19 cellular contexts compared by ENCODE assay signal in genomic region chr17:7551396-7551795, GRCh38. TPM values are rescaled to one million over a fixed set of nuclear protein-coding genes. Genes with fewer than 3 reads are reported as not detected.
DNase-seq lines count a peak whose midpoint lies in the region; ATAC-seq and TF ChIP-seq lines count a peak whose summit lies in the region.
"Had no signal": no experiment of that assay in that cellular context is flagged by ENCODE, and none has a peak within 500 bp of the region (broad histone marks: within the 10 kb centered on the region; RNA-seq: fewer than 3 reads in every experiment).

No MANE protein-coding gene starts in this region.

- no peak overlapping the region for H3K4me3 ChIP-seq in hepatocyte
- H3K4me3 ChIP-seq: prostate gland, tibial artery had no signal

- no peaks in the 10 kb centered on the region for H4K20me1 ChIP-seq in hepatocyte (ENCODE audit: insufficient read depth, poor library complexity, severe bottlenecking)

- no peaks in the 10 kb centered on the region for H3K9me3 Mint-ChIP-seq in activated CD4-positive, alpha-beta T cell treated with anti-CD3 and anti-CD28 coated beads, Interleukin-2, amount 10 ng/mL, durations not matched to agents 24 days and 14 days
- no peaks in the 10 kb centered on the region for H3K9me3 Mint-ChIP-seq in activated B cell treated with CpG ODN at 0.5 μM for 24 hours
- no peaks in the 10 kb centered on the region for H3K9me3 Mint-ChIP-seq in stimulated activated memory B cell treated with anti-CD40 and anti-IgM and Interleukin-4, amounts not matched to agents 10 μg/mL and 1 μg/mL and 100 μg/mL, for 72 hours
- H3K9me3 Mint-ChIP-seq: endodermal cell had no signal

- H3K9me3 ChIP-seq in hepatocyte (ENCODE audit: low read depth) = no peaks in the 10 kb centered on the region
- H3K9me3 ChIP-seq: prostate gland, tibial artery had no signal

- H3K27me3 Mint-ChIP-seq in activated CD4-positive, alpha-beta T cell treated with anti-CD3 and anti-CD28 coated beads, Interleukin-2, amount 10 ng/mL, durations not matched to agents 24 days and 14 days = no peaks in the 10 kb centered on the region
- H3K27me3 Mint-ChIP-seq in activated B cell treated with CpG ODN at 0.5 μM for 24 hours = no peaks in the 10 kb centered on the region
- H3K27me3 Mint-ChIP-seq in stimulated activated memory B cell treated with anti-CD40 and anti-IgM and Interleukin-4, amounts not matched to agents 10 μg/mL and 1 μg/mL and 100 μg/mL, for 72 hours = no peaks in the 10 kb centered on the region

- no peak overlapping the region for H2AFZ ChIP-seq in hepatocyte

- POLR2A ChIA-PET in activated B cell treated with CpG ODN at 0.5 μM for 24 hours (lab: Charles Lee) = interaction anchor here (0.6 to 2.9 kb wide), 10 partner anchors 10 to 239 kb away, joined by 5 to 26 read pairs (median 12); partner anchors contain the start of genes ACAP1, CD68, POLR2A and SENP3

- 72% methylated on average over 4 of the region's 4 CpGs for WGBS in hepatocyte (ENCODE audit: low lambda C conversion rate, missing lambda C conversion rate)

- H3K4me1 ChIP-seq in hepatocyte (ENCODE audit: insufficient read depth) = peaks cover 24% of the 10 kb centered on the region
- H3K4me1 ChIP-seq: prostate gland had no signal

- H3K9me2 ChIP-seq in hepatocyte (replicated peaks; ENCODE audit: insufficient read depth) = no peaks in the 10 kb centered on the region

- ATAC-seq in activated B cell treated with CpG ODN at 0.5 μM for 24 hours (ENCODE audit: low read depth) (no peak), HG02884 (IDR thresholded peaks at IDR 0.05; ENCODE audit: unreplicated experiment) (no peak), left cardiac atrium (no peak)
- no peak for ATAC-seq in stimulated activated memory B cell treated with anti-CD40 and anti-IgM and Interleukin-4, amounts not matched to agents 10 μg/mL and 1 μg/mL and 100 μg/mL, for 72 hours

- TF ChIP-seq CTCF in activated B cell treated with CpG ODN at 0.5 μM for 24 hours (IDR thresholded peaks at IDR 0.05) = no peak
- no peak for TF ChIP-seq CTCF in hepatocyte (IDR thresholded peaks at IDR 0.05; ENCODE audit: poor library complexity)

- H3K27ac ChIP-seq in hepatocyte = peak overlapping the region; percentile 75
- H3K27ac ChIP-seq: C4-2B, prostate gland, tibial artery had no signal

- DNase-seq in activated CD4-positive, alpha-beta T cell treated with anti-CD3 and anti-CD28 coated beads, Interleukin-2, amount 10 ng/mL, durations not matched to agents 24 days and 14 days = peak; percentile 64
- no peak for DNase-seq in activated CD4-positive, alpha-beta T cell treated with anti-CD3 and anti-CD28 coated beads for 1 hour
- no peak for DNase-seq in activated B cell treated with CpG ODN at 0.5 μM for 24 hours
- no peak for DNase-seq in hepatocyte (ENCODE audit: low spot score)
- DNase-seq in left cardiac atrium = no peak
- DNase-seq in ecto neural progenitor cell (ENCODE audit: low spot score) = no peak
- DNase-seq: amygdala; central memory CD4-positive, alpha-beta T cell; DMS79 treated with DMSO at 0.1 percent for 48 hours; endodermal cell; head of caudate nucleus; NCI-H1417; NCI-H2171 treated with DMSO at 0.1 percent for 48 hours; tibial artery had no signal

- H3K4me1 Mint-ChIP-seq in activated CD4-positive, alpha-beta T cell treated with anti-CD3 and anti-CD28 coated beads, Interleukin-2, amount 10 ng/mL, durations not matched to agents 24 days and 14 days = peaks cover 62% of the 10 kb centered on the region
- H3K4me1 Mint-ChIP-seq in activated B cell treated with CpG ODN at 0.5 μM for 24 hours = peaks cover 69% of the 10 kb centered on the region
- H3K4me1 Mint-ChIP-seq in stimulated activated memory B cell treated with anti-CD40 and anti-IgM and Interleukin-4, amounts not matched to agents 10 μg/mL and 1 μg/mL and 100 μg/mL, for 72 hours = peaks cover 74% of the 10 kb centered on the region

- H3K4me3 Mint-ChIP-seq in activated CD4-positive, alpha-beta T cell treated with anti-CD3 and anti-CD28 coated beads, Interleukin-2, amount 10 ng/mL, durations not matched to agents 24 days and 14 days = peak overlapping the region; percentile 73
- peak overlapping the region; percentile 20 for H3K4me3 Mint-ChIP-seq in activated B cell treated with CpG ODN at 0.5 μM for 24 hours
- H3K4me3 Mint-ChIP-seq in stimulated activated memory B cell treated with anti-CD40 and anti-IgM and Interleukin-4, amounts not matched to agents 10 μg/mL and 1 μg/mL and 100 μg/mL, for 72 hours = no peak overlapping the region
- H3K4me3 Mint-ChIP-seq: endodermal cell had no signal

- H3K36me3 ChIP-seq in hepatocyte (replicated peaks; ENCODE audit: insufficient read depth, low read depth) = no peaks in the 10 kb centered on the region
- H3K36me3 ChIP-seq: prostate gland had no signal

- no peaks in the 10 kb centered on the region for H3K27me3 ChIP-seq in hepatocyte
- H3K27me3 ChIP-seq: tibial artery had no signal

- intact Hi-C loops in activated CD4-positive, alpha-beta T cell treated with anti-CD3 and anti-CD28 coated beads, Interleukin-2, amount 10 ng/mL, durations not matched to agents 24 days and 14 days (cut with micrococcal nuclease) = no loop called here
- intact Hi-C loops in activated B cell treated with CpG ODN at 0.5 μM for 24 hours (cut with micrococcal nuclease) = no loop called here
- intact Hi-C loops in left cardiac atrium (cut with DNase I) = no loop called here

- H3K79me2 ChIP-seq in hepatocyte = no peaks in the 10 kb centered on the region

- peak overlapping the region; percentile 49 for H3K4me2 ChIP-seq in hepatocyte

- peak overlapping the region; percentile 87 for H3K27ac Mint-ChIP-seq in activated CD4-positive, alpha-beta T cell treated with anti-CD3 and anti-CD28 coated beads, Interleukin-2, amount 10 ng/mL, durations not matched to agents 24 days and 14 days
- peak overlapping the region; percentile 81 for H3K27ac Mint-ChIP-seq in activated B cell treated with CpG ODN at 0.5 μM for 24 hours
- H3K27ac Mint-ChIP-seq in stimulated activated memory B cell treated with anti-CD40 and anti-IgM and Interleukin-4, amounts not matched to agents 10 μg/mL and 1 μg/mL and 100 μg/mL, for 72 hours = peak overlapping the region; percentile 82
- H3K27ac Mint-ChIP-seq: endodermal cell had no signal

- CTCF ChIA-PET in activated B cell treated with CpG ODN at 0.5 μM for 24 hours (lab: Charles Lee) = interaction anchor here (1.2 to 2.3 kb wide), 4 partner anchors 9 to 122 kb away, joined by 3 to 15 read pairs (median 10); no protein-coding TSS in a partner anchor

- H3K36me3 Mint-ChIP-seq in activated CD4-positive, alpha-beta T cell treated with anti-CD3 and anti-CD28 coated beads, Interleukin-2, amount 10 ng/mL, durations not matched to agents 24 days and 14 days (ENCODE audit: low read depth) = peaks cover 26% of the 10 kb centered on the region
- H3K36me3 Mint-ChIP-seq in activated B cell treated with CpG ODN at 0.5 μM for 24 hours (ENCODE audit: low read depth) = peaks cover 9% of the 10 kb centered on the region
- H3K36me3 Mint-ChIP-seq in stimulated activated memory B cell treated with anti-CD40 and anti-IgM and Interleukin-4, amounts not matched to agents 10 μg/mL and 1 μg/mL and 100 μg/mL, for 72 hours = peaks cover 4% of the 10 kb centered on the region

RNA-seq across cellular contexts. Expression of gene TNFSF12, which starts 2.5 kb away (rescaled TPM):
- 21.5 and 21.8 TPM in 2 replicates for total RNA-seq in activated CD4-positive, alpha-beta T cell treated with anti-CD3 and anti-CD28 coated beads, Interleukin-2, amount 10 ng/mL, durations not matched to agents 24 days and 14 days
- total RNA-seq in activated B cell treated with CpG ODN at 0.5 μM for 24 hours (25.2 and 30.7 TPM in 2 replicates), hepatocyte (4.5 and 7.3 TPM in 2 replicates), left cardiac atrium (10 to 100 TPM; 31.0 to 47.6 TPM)
- 8.0 and 11.3 TPM in 2 replicates for polyA plus RNA-seq in hepatocyte
- polyA plus RNA-seq: neural cell had no signal

RNA-seq across cellular contexts. Expression of gene TNFSF13, which starts 7.2 kb away (rescaled TPM):
- 2.4 and 3.5 TPM in 2 replicates for total RNA-seq in activated CD4-positive, alpha-beta T cell treated with anti-CD3 and anti-CD28 coated beads, Interleukin-2, amount 10 ng/mL, durations not matched to agents 24 days and 14 days
- total RNA-seq in activated B cell treated with CpG ODN at 0.5 μM for 24 hours (14.4 and 15.3 TPM in 2 replicates), hepatocyte (0.90 and 11.0 TPM in 2 replicates), left cardiac atrium (10 to 100 TPM; 15.0 to 25.5 TPM)
- polyA plus RNA-seq in hepatocyte = 2.4 and 5.4 TPM in 2 replicates

RNA-seq across cellular contexts. Expression of gene SENP3, which starts 10.3 kb away (rescaled TPM):
- 89.7 and 93.0 TPM in 2 replicates for total RNA-seq in activated CD4-positive, alpha-beta T cell treated with anti-CD3 and anti-CD28 coated beads, Interleukin-2, amount 10 ng/mL, durations not matched to agents 24 days and 14 days
- total RNA-seq in activated B cell treated with CpG ODN at 0.5 μM for 24 hours (49.6 and 55.8 TPM in 2 replicates), hepatocyte (61.1 and 71.2 TPM in 2 replicates), left cardiac atrium (10 to 100 TPM; 27.2 to 30.5 TPM)
- 33.7 and 35.4 TPM in 2 replicates for polyA plus RNA-seq in hepatocyte

RNA-seq across cellular contexts. Expression of gene CD68, which starts 28.0 kb away (rescaled TPM):
- total RNA-seq in activated CD4-positive, alpha-beta T cell treated with anti-CD3 and anti-CD28 coated beads, Interleukin-2, amount 10 ng/mL, durations not matched to agents 24 days and 14 days = 3.2 and 3.5 TPM in 2 replicates
- total RNA-seq in activated B cell treated with CpG ODN at 0.5 μM for 24 hours = 7.2 and 7.8 TPM in 2 replicates
- 64.0 and 75.5 TPM in 2 replicates for total RNA-seq in hepatocyte
- polyA plus RNA-seq in hepatocyte = 80.4 and 82.6 TPM in 2 replicates
- total RNA-seq in left cardiac atrium = 10 to 100 TPM; 55.5 to 87.3 TPM
- polyA plus RNA-seq: neural cell had no signal

RNA-seq across cellular contexts. Expression of gene MPDU1, which starts 32.3 kb away (rescaled TPM):
- total RNA-seq in activated CD4-positive, alpha-beta T cell treated with anti-CD3 and anti-CD28 coated beads, Interleukin-2, amount 10 ng/mL, durations not matched to agents 24 days and 14 days = 92.5 and 104 TPM in 2 replicates
- total RNA-seq in activated B cell treated with CpG ODN at 0.5 μM for 24 hours = 50.7 and 58.9 TPM in 2 replicates
- total RNA-seq in hepatocyte = 201 and 234 TPM in 2 replicates
- polyA plus RNA-seq in hepatocyte = 109 and 113 TPM in 2 replicates
- total RNA-seq in left cardiac atrium = 10 to 100 TPM; 30.5 to 35.0 TPM
